ENCODE assay signal across 11 cellular contexts in the genomic region with DNA sequence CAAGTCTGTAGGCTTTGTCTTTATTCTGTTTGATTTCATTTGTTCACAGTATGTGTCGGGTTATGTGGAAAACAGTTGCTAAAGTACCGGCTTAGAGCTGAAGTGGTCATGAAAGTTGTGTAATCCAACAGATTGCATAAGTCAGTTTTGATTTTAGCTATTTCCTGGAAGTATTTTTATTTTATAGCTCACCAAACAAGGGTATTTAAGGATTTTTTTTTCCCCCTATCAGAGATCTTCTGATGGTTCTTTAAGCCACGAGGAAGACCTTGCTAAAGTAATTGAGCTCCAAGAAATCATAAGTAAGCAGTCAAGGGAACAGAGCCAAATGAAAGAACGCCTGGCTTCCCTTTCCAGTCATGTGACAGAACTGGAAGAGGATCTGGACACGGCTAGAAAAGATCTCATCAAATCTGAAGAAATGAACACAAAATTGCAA. TPM values are rescaled to one million over a fixed set of nuclear protein-coding genes. Genes with fewer than 3 reads are reported as not detected.
DNase-seq lines count a peak whose midpoint lies in the region; ATAC-seq and TF ChIP-seq lines count a peak whose summit lies in the region.
"Had no signal": no experiment of that assay in that cellular context is flagged by ENCODE, and none has a peak within 500 bp of the region (broad histone marks: within the 10 kb centered on the region; RNA-seq: fewer than 3 reads in every experiment).

No MANE protein-coding gene starts in this region.

- in situ Hi-C loops in IMR-90 (cut with MboI; ENCODE audit: low sequenced_read_pairs) = no loop called here

- H4K91ac ChIP-seq in IMR-90 (ENCODE audit: insufficient read depth, low read depth, low read length) = no peak overlapping the region

- peak overlapping the region; percentile 73 for H4K5ac ChIP-seq in IMR-90 (ENCODE audit: low read depth, low read length)

- TF ChIP-seq CTCF in IMR-90 (conservative IDR thresholded peaks at IDR 0.05; ENCODE audit: low read depth, low read length) (no peak), coronary artery (IDR thresholded peaks at IDR 0.05) (no peak), thoracic aorta (IDR thresholded peaks at IDR 0.05) (no peak)

- dilution Hi-C loops in IMR-90 (cut with HindIII; ENCODE audit: low sequenced_read_pairs, unreplicated experiment) = no loop called here

- no peaks in the 10 kb centered on the region for H3K27me3 Mint-ChIP-seq in effector memory CD8-positive, alpha-beta T cell
- H3K27me3 Mint-ChIP-seq: activated CD8-positive, alpha-beta T cell treated with anti-CD3 and anti-CD28 coated beads for 36 hours had no signal

- no peak overlapping the region for H2AK5ac ChIP-seq in IMR-90 (ENCODE audit: low read depth, low read length)

- no peak overlapping the region for H3K9ac ChIP-seq in IMR-90 (ENCODE audit: low read depth, low read length)

- H3K79me1 ChIP-seq in IMR-90 (ENCODE audit: low read depth in 1 of 2, low read length in 2 of 2) = peaks cover 0 to 43% of the 10 kb centered on the region in 2 experiments; a peak in 2 of 4 replicates

- no peak overlapping the region for H2AFZ ChIP-seq in IMR-90 (replicated peaks; ENCODE audit: low read length, poor library complexity)

- peak; percentile 46 for ATAC-seq in IMR-90 (ENCODE audit: low read depth)
- ATAC-seq in thoracic aorta (ENCODE audit: insufficient number of reproducible peaks, low FRiP score, low read depth) = peak; percentile 75
- no peak for ATAC-seq in HG03442 (IDR thresholded peaks at IDR 0.05; ENCODE audit: unreplicated experiment)
- ATAC-seq in effector memory CD8-positive, alpha-beta T cell (replicated peaks) = no peak
- ATAC-seq: activated CD8-positive, alpha-beta T cell treated with anti-CD3 and anti-CD28 coated beads for 36 hours had no signal

- H3K4me3 Mint-ChIP-seq in effector memory CD8-positive, alpha-beta T cell = no peak overlapping the region
- H3K4me3 Mint-ChIP-seq: activated CD8-positive, alpha-beta T cell treated with anti-CD3 and anti-CD28 coated beads for 36 hours had no signal

- H3K23ac ChIP-seq in IMR-90 (ENCODE audit: low read depth, low read length) = no peak overlapping the region

- intact Hi-C loops in IMR-90 (cut with micrococcal nuclease) = loop anchor here (10.0 kb wide), 1 partner anchor 122 kb away; a partner anchor contains a TSS

- H3K56ac ChIP-seq in IMR-90 (ENCODE audit: extremely low read depth, insufficient read depth, low read length) = no peak overlapping the region

- H2BK15ac ChIP-seq in IMR-90 (ENCODE audit: low read depth, low read length) = no peak overlapping the region

- H3K9me3 Mint-ChIP-seq in effector memory CD8-positive, alpha-beta T cell = no peaks in the 10 kb centered on the region
- H3K9me3 Mint-ChIP-seq: activated CD8-positive, alpha-beta T cell treated with anti-CD3 and anti-CD28 coated beads for 36 hours had no signal

- H3K27ac Mint-ChIP-seq in effector memory CD8-positive, alpha-beta T cell = no peak overlapping the region
- H3K27ac Mint-ChIP-seq: activated CD8-positive, alpha-beta T cell treated with anti-CD3 and anti-CD28 coated beads for 36 hours had no signal

- peaks cover 14% of the 10 kb centered on the region for H3K4me1 ChIP-seq in IMR-90 (ENCODE audit: control insufficient read depth, insufficient read depth, low read length)
- peaks cover 0 to 10% of the 10 kb centered on the region in 2 donors for H3K4me1 ChIP-seq in thoracic aorta (ENCODE audit: control insufficient read depth in 1 of 2, low read depth in 2 of 2)

- no peak overlapping the region for H2BK20ac ChIP-seq in IMR-90 (ENCODE audit: low read depth, low read length)

- POLR2A ChIA-PET in IMR-90 (lab: Charles Lee; ENCODE audit: unreplicated experiment) = interaction anchor here (0.5 kb wide), 1 partner anchor 1603 kb away, joined by 8 read pairs; no protein-coding TSS in a partner anchor

- TF ChIP-seq RAD21 in IMR-90 (IDR thresholded peaks at IDR 0.05; ENCODE audit: low read length) = no peak

- H3K14ac ChIP-seq in IMR-90 (replicated peaks; ENCODE audit: low read depth, low read length) = no peak overlapping the region

- peaks cover 71% of the 10 kb centered on the region for H3K36me3 Mint-ChIP-seq in effector memory CD8-positive, alpha-beta T cell (ENCODE audit: insufficient read depth)

- BruUV-seq in IMR-90 (replicated peaks; lab: Mats Ljungman, UMichigan) = no TSS peak

- no peaks in the 10 kb centered on the region for H4K20me1 ChIP-seq in IMR-90 (ENCODE audit: insufficient read depth, low read length)

- DNase-seq in IMR-90 = peak; percentile 70
- no peak for DNase-seq in coronary artery (ENCODE audit: low spot score)
- peak; percentile 78 for DNase-seq in medulla oblongata (ENCODE audit: extremely low spot score)
- no peak for DNase-seq in thoracic aorta (ENCODE audit: low spot score)
- DNase-seq in stimulated activated CD8-positive, alpha-beta memory T cell treated with anti-CD3 and anti-CD28 coated beads, Interleukin-4, amount 100 ng/mL, for 48 hours = no peak
- DNase-seq in effector memory CD8-positive, alpha-beta T cell = no peak
- DNase-seq in activated CD4-positive, CD25-positive, alpha-beta regulatory T cell (lab: John Stamatoyannopoulos, UW) = no peak
- DNase-seq: activated CD8-positive, alpha-beta T cell treated with anti-CD3 and anti-CD28 coated beads for 36 hours; stimulated activated CD4-positive, alpha-beta T cell treated with anti-CD3 and anti-CD28 coated beads, Interleukin-2, amount 100 ng/mL, for 48 hours had no signal

- H3K36me3 ChIP-seq in IMR-90 (ENCODE audit: control insufficient read depth, insufficient read depth, low read length) (peaks cover 26% of the 10 kb centered on the region), thoracic aorta (peaks cover 15% of the 10 kb centered on the region)

- H3K9me3 ChIP-seq in IMR-90 (ENCODE audit: control insufficient read depth, insufficient read depth, low read length) = no peaks in the 10 kb centered on the region
- no peaks in the 10 kb centered on the region for H3K9me3 ChIP-seq in thoracic aorta

- H3K27me3 ChIP-seq in IMR-90 (ENCODE audit: control insufficient read depth, insufficient read depth, low read length) = no peaks in the 10 kb centered on the region
- no peaks in the 10 kb centered on the region for H3K27me3 ChIP-seq in thoracic aorta (replicated peaks; ENCODE audit: insufficient read depth)
- H3K27me3 ChIP-seq: cardiac muscle cell had no signal

- H3K4me3 ChIP-seq in IMR-90 (ENCODE audit: insufficient read depth, low read depth, low read length) (no peak overlapping the region), coronary artery (no peak overlapping the region), thoracic aorta (peak overlapping the region; percentile 9)
- H3K4me3 ChIP-seq: cardiac muscle cell had no signal

- H3K9me1 ChIP-seq in IMR-90 (ENCODE audit: insufficient read depth, low read length) = peaks cover 15% of the 10 kb centered on the region

- H3K4me2 ChIP-seq in IMR-90 (ENCODE audit: low read depth, low read length) = peak overlapping the region; percentile 54

- peak overlapping the region in 1 of 2 experiments; percentile 41; a peak in 1 of 4 replicates for H4K8ac ChIP-seq in IMR-90 (ENCODE audit: low read depth in 2 of 2, low read length in 2 of 2)

- H3K4me1 Mint-ChIP-seq in effector memory CD8-positive, alpha-beta T cell (ENCODE audit: low read depth in 2 of 2) = peaks cover 5 to 11% of the 10 kb centered on the region in 2 donors

- no peak overlapping the region for H2AK9ac ChIP-seq in IMR-90 (replicated peaks; ENCODE audit: low read depth, low read length, poor library complexity)

- TF ChIP-seq POLR2A in IMR-90 (IDR thresholded peaks at IDR 0.05; ENCODE audit: low read depth, low read length) = no peak

- CTCF ChIA-PET in IMR-90 (lab: Yijun Ruan, JAX) = no interaction called here

- peak overlapping the region; percentile 76 for H3K18ac ChIP-seq in IMR-90 (ENCODE audit: low read depth, low read length)

- WGBS in IMR-90 (ENCODE audit: extremely low coverage in 2 of 2, insufficient read length in 1 of 2), 2 experiments = no CpG with 5 or more reads among the region's 5 CpGs

- H3K4ac ChIP-seq in IMR-90 (ENCODE audit: low read depth, low read length) = no peak overlapping the region

- H2BK5ac ChIP-seq in IMR-90 (ENCODE audit: low read depth, low read length, poor library complexity, severe bottlenecking) = peak overlapping the region; percentile 45

- H2BK120ac ChIP-seq in IMR-90 (ENCODE audit: low read depth, low read length) = 0 out of 2 replicates have a peak overlapping the region, but pooled peaks have one; percentile 8

- H3K27ac ChIP-seq in IMR-90 (ENCODE audit: insufficient read depth, low read length) (peak overlapping the region; percentile 81; the same call in 1 of the 2 replicates), coronary artery (peak overlapping the region; percentile 18 to 67), thoracic aorta (peak overlapping the region; percentile 4 to 45)
- H3K27ac ChIP-seq: cardiac muscle cell had no signal

TF ChIP-seq in IMR-90, 13 proteins besides CTCF, POLR2A, EP300 and RAD21:
- TF ChIP-seq MXI1 (IDR thresholded peaks at IDR 0.05; ENCODE audit: borderline replicate concordance, low read depth, low read length) (no peak), MAFK (IDR thresholded peaks at IDR 0.05; ENCODE audit: low read depth, low read length) (no peak), SMC3 (IDR thresholded peaks at IDR 0.05; ENCODE audit: low read depth, low read length) (no peak), CEBPB (IDR thresholded peaks at IDR 0.05; ENCODE audit: low read depth, low read length) (peak; percentile 96), BHLHE40 (IDR thresholded peaks at IDR 0.05; ENCODE audit: low read depth, low read length) (no peak), CHD1 (IDR thresholded peaks at IDR 0.05; ENCODE audit: low read depth, low read length) (no peak)
- TF ChIP-seq, protein P1, sequence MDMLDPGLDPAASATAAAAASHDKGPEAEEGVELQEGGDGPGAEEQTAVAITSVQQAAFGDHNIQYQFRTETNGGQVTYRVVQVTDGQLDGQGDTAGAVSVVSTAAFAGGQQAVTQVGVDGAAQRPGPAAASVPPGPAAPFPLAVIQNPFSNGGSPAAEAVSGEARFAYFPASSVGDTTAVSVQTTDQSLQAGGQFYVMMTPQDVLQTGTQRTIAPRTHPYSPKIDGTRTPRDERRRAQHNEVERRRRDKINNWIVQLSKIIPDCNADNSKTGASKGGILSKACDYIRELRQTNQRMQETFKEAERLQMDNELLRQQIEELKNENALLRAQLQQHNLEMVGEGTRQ (IDR thresholded peaks at IDR 0.05; ENCODE audit: low read depth, low read length) = peak; percentile 47; the same call in 1 of the 2 replicates

RNA-seq across cellular contexts. Expression of a gene that starts 55.9 kb away (rescaled TPM):
- 25.6 and 33.9 TPM in 2 replicates for total RNA-seq in IMR-90 (2012; rRNA removed)
- 37.2 and 46.4 TPM in 2 replicates for polyA plus RNA-seq in IMR-90 (2012; rRNA removed)
- 18.8 and 31.7 TPM in 2 replicates for polyA plus RNA-seq in IMR-90 (2012; cell fraction: cytosol; rRNA removed)
- polyA plus RNA-seq in IMR-90 (2012; cell fraction: nucleus; rRNA removed; ENCODE audit: low replicate concordance) = 64.7 and 95.6 TPM in 2 replicates
- 10 to 100 TPM; 47.8 to 82.9 TPM for total RNA-seq in thoracic aorta

Comparison
In these comparisons a context has a peak if more than half of its experiments do, and no peak if none do; other contexts are left out.
1. ATAC-seq: peak in IMR-90 (single experiment) and thoracic aorta (single experiment); none in HG03442 (single experiment) and effector memory CD8-positive, alpha-beta T cell (single experiment).
2. DNase-seq: peak in IMR-90 (single experiment) and medulla oblongata (single experiment); none in coronary artery (single experiment), thoracic aorta (single experiment), stimulated activated CD8-positive, alpha-beta memory T cell treated with anti-CD3 and anti-CD28 coated beads, Interleukin-4, amount 100 ng/mL, for 48 hours (single experiment), effector memory CD8-positive, alpha-beta T cell (0 of 3) and activated CD4-positive, CD25-positive, alpha-beta regulatory T cell (0 of 4).
3. H3K27ac ChIP-seq: peak in every context shown above with its lines; median percentile 81 in IMR-90; 42 in coronary artery; 24 in thoracic aorta.